8 cellular contexts compared by ENCODE assay signal in the genomic region with DNA sequence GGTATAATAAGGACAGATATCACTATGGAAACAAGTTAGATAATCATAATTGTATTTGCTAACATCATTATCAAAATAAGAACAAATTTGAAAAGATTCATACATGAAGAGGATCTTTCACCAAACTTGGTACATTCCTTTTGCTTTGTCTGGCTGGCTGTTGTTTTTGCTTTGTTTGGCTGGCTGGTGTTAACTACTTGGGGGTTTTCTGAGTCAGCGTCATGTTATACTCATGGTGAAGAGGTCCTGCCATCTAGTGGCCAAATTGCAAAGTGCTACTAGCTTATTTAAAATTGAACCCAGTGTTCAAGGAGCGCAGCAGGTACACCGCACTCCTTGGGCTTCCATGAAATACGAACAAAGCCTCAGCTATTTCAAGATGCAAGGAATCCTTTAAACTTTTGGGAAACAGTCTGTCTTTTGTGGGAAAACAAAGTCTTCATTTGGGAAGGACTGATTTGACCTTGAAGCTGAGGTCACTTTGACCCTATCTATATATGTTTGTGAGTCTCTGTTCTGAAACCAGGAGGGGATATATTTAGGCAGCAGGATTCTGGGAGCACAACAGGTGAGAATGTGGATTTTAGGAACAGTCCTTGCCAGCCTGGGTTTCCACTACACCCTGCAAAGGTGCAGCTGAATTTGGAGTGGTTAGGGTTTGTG.
A peak's percentile ranks its signal among the peaks of the same experiment; 100 is the strongest.
DNase-seq lines count a peak whose midpoint lies in the region; ATAC-seq and TF ChIP-seq lines count a peak whose summit lies in the region.

No MANE protein-coding gene starts in this region.

- no CpG with 5 or more reads among the region's 4 CpGs for WGBS in neuronal stem cell (ENCODE audit: extremely low coverage in 2 of 2, insufficient read length in 2 of 2, insufficient replicate concordance in 1 of 2), 2 donors

- CTCF ChIA-PET in Caco-2 (lab: Charles Lee): interaction anchor here (0.7 to 0.8 kb wide), 2 partner anchors 39 to 48 kb away, joined by 3 to 4 read pairs; no protein-coding TSS in a partner anchor

- no peak overlapping the region for H2BK15ac ChIP-seq in neuronal stem cell (ENCODE audit: low read length)

- no peaks in the 10 kb centered on the region for H3K79me1 ChIP-seq in neuronal stem cell (ENCODE audit: low read depth, low read length)

- no peaks in the 10 kb centered on the region for H3K9me3 Mint-ChIP-seq in Caco-2 (ENCODE audit: unreplicated experiment)

- H2BK120ac ChIP-seq in neuronal stem cell (ENCODE audit: low read depth, low read length): no peak overlapping the region

- no peak overlapping the region for H2BK12ac ChIP-seq in neuronal stem cell (ENCODE audit: low read length)

- H4K91ac ChIP-seq in neuronal stem cell (ENCODE audit: low read depth, low read length, poor library complexity): no peak overlapping the region

- peak overlapping the region; percentile 69 for H2AFZ ChIP-seq in neuronal stem cell (ENCODE audit: low read length)

- H3K4me1 ChIP-seq in Caco-2 (no peaks in the 10 kb centered on the region), neuronal stem cell (ENCODE audit: control insufficient read depth in 2 of 2, insufficient read depth in 1 of 2, low read depth in 1 of 2, low read length in 2 of 2) (no peaks in the 10 kb centered on the region), vagina (no peaks in the 10 kb centered on the region)

- H3K9me3 ChIP-seq in Caco-2 (no peaks in the 10 kb centered on the region), neuronal stem cell (replicated peaks in 1 of 2; ENCODE audit: control insufficient read depth in 2 of 2, insufficient read depth in 1 of 2, low read depth in 1 of 2, low read length in 2 of 2) (no peaks in the 10 kb centered on the region), vagina (no peaks in the 10 kb centered on the region)

- TF ChIP-seq CTCF in Caco-2 (IDR thresholded peaks at IDR 0.05; ENCODE audit: insufficient read depth in 1 of 2, low read depth in 1 of 2, low read length in 1 of 2, severe bottlenecking in 1 of 2, unreplicated experiment in 1 of 2): peak; percentile 60 to 69
- TF ChIP-seq CTCF in fibroblast of the aortic adventitia (IDR thresholded peaks at IDR 0.05; ENCODE audit: insufficient read depth, low read length): peak; percentile 84
- peak; percentile 60 to 73 (median 70) for TF ChIP-seq CTCF in vagina (IDR thresholded peaks at IDR 0.05)

- H3K23ac ChIP-seq in neuronal stem cell (ENCODE audit: low read depth, low read length, poor library complexity): no peak overlapping the region

- intact Hi-C loops in Caco-2 (cut with micrococcal nuclease; ENCODE audit: unreplicated experiment): loop anchor here (1.0 to 2.0 kb wide), 2 partner anchors 40 to 463 kb away; no protein-coding TSS in a partner anchor
- intact Hi-C loops in vagina (cut with DNase I): no loop called here

- TF ChIP-seq POLR2A in vagina (IDR thresholded peaks at IDR 0.05): no peak

- DNase-seq in Caco-2 (peak; percentile 47 to 53), GM19240 (ENCODE audit: insufficient read length, low spot score) (peak; percentile 30), NCI-H2196 treated with DMSO at 0.1 percent for 48 hours (lab: John Stamatoyannopoulos, UW; ENCODE audit: unreplicated experiment) (peak; percentile 1), fibroblast of the aortic adventitia (ENCODE audit: low read depth) (peak; percentile 92), neuronal stem cell (ENCODE audit: low spot score) (peak; percentile 70), vagina (ENCODE audit: extremely low spot score in 2 of 2) (no peak)
- peak; percentile 3 for DNase-seq in activated CD8-positive, alpha-beta memory T cell treated with anti-CD3 and anti-CD28 coated beads, Interleukin-2, amount 50 U/mL, for 1 hour (ENCODE audit: extremely low read depth)

- H2BK5ac ChIP-seq in neuronal stem cell (ENCODE audit: low read length): no peak overlapping the region

- BruUV-seq in Caco-2 (replicated peaks; lab: Mats Ljungman, UMichigan): no TSS peak

- no peak overlapping the region for H3K4me2 ChIP-seq in neuronal stem cell (ENCODE audit: insufficient read depth, low read length, poor library complexity, severe bottlenecking)

- peak overlapping the region; percentile 48 for H3K27ac Mint-ChIP-seq in Caco-2 (ENCODE audit: unreplicated experiment)

- H3K36me3 ChIP-seq in Caco-2 (ENCODE audit: control insufficient read depth, insufficient read depth, low read length) (no peaks in the 10 kb centered on the region), neuronal stem cell (replicated peaks in 1 of 2; ENCODE audit: control insufficient read depth in 2 of 2, insufficient read depth in 2 of 2, low read length in 2 of 2) (no peaks in the 10 kb centered on the region), vagina (no peaks in the 10 kb centered on the region)

- H3K4me1 Mint-ChIP-seq in Caco-2 (ENCODE audit: low read depth, unreplicated experiment): no peaks in the 10 kb centered on the region

- POLR2A ChIA-PET in Caco-2 (lab: Charles Lee): no interaction called here

- H4K8ac ChIP-seq in neuronal stem cell (ENCODE audit: low read depth, low read length): no peak overlapping the region

- no peak overlapping the region for H3K27ac ChIP-seq in neuronal stem cell (replicated peaks; ENCODE audit: low read length)
- peak overlapping the region; percentile 33 for H3K27ac ChIP-seq in vagina

- peak; percentile 95 for ATAC-seq in HG03354 (IDR thresholded peaks at IDR 0.05; ENCODE audit: poor library complexity, severe bottlenecking, unreplicated experiment)

- no peak overlapping the region for H3K4me3 ChIP-seq in Caco-2 (ENCODE audit: low read depth, low read length)
- H3K4me3 ChIP-seq in fibroblast of the aortic adventitia (ENCODE audit: low read depth, low read length): no peak overlapping the region
- H3K4me3 ChIP-seq in neuronal stem cell (ENCODE audit: low read length in 2 of 2): no peak overlapping the region
- H3K4me3 ChIP-seq in vagina: no peak overlapping the region

- H3K18ac ChIP-seq in neuronal stem cell (ENCODE audit: low read length): no peak overlapping the region

- H3K9ac ChIP-seq in neuronal stem cell (ENCODE audit: low read depth, low read length, poor library complexity): no peak overlapping the region

- H2AK5ac ChIP-seq in neuronal stem cell (ENCODE audit: low read depth, low read length): no peak overlapping the region

- H3K14ac ChIP-seq in neuronal stem cell (ENCODE audit: low read length): no peak overlapping the region

- H3K4me3 Mint-ChIP-seq in Caco-2 (ENCODE audit: unreplicated experiment): no peak overlapping the region

- H3K36me3 Mint-ChIP-seq in Caco-2 (ENCODE audit: insufficient read depth, unreplicated experiment): no peaks in the 10 kb centered on the region

- no peak overlapping the region for H3K4ac ChIP-seq in neuronal stem cell (ENCODE audit: low read length)

- H3K27me3 ChIP-seq in Caco-2 (replicated peaks; ENCODE audit: control insufficient read depth, insufficient read depth, low read length) (no peaks in the 10 kb centered on the region), neuronal stem cell (ENCODE audit: control insufficient read depth in 3 of 3, insufficient read depth in 3 of 3, low read depth in 1 of 3, low read length in 3 of 3) (peaks cover 0 to 16% (median 0%) of the 10 kb centered on the region in 3 experiments), vagina (no peaks in the 10 kb centered on the region)

- no peaks in the 10 kb centered on the region for H3K27me3 Mint-ChIP-seq in Caco-2 (ENCODE audit: insufficient read depth, unreplicated experiment)

Comparison
In these comparisons a context has a peak if more than half of its experiments do, and no peak if none do; other contexts are left out.
1. DNase-seq: peak in Caco-2 (2 of 2), GM19240 (single experiment), NCI-H2196 treated with DMSO at 0.1 percent for 48 hours (single experiment), activated CD8-positive, alpha-beta memory T cell treated with anti-CD3 and anti-CD28 coated beads, Interleukin-2, amount 50 U/mL, for 1 hour (single experiment), fibroblast of the aortic adventitia (single experiment) and neuronal stem cell (single experiment); none in vagina (0 of 2).
2. Peak in every context shown above with its lines, with median percentiles within 50 percentile points of each other: CTCF ChIP-seq.